ENCODE assay signal across 25 cellular contexts in genomic region chr11:30255637-30256036, GRCh38. TPM values are rescaled to one million over a fixed set of nuclear protein-coding genes. Genes with fewer than 3 reads are reported as not detected.
DNase-seq lines count a peak whose midpoint lies in the region; ATAC-seq, FAIRE-seq and TF ChIP-seq lines count a peak whose summit lies in the region.
"Had no signal": no experiment of that assay in that cellular context is flagged by ENCODE, and none has a peak within 500 bp of the region (broad histone marks: within the 10 kb centered on the region; RNA-seq: fewer than 3 reads in every experiment).

No MANE protein-coding gene starts in this region.

- H3K27ac ChIP-seq in A549 (no peak overlapping the region), SK-N-SH (ENCODE audit: low read depth in 2 of 2, low read length in 1 of 2) (peak overlapping the region in 1 of 2 experiments; percentile 67; a peak in 2 of 4 replicates)

- no peaks in the 10 kb centered on the region for H3K27me3 Mint-ChIP-seq in chondrocyte (ENCODE audit: low read depth)
- no peaks in the 10 kb centered on the region for H3K27me3 Mint-ChIP-seq in activated CD4-positive, alpha-beta memory T cell treated with anti-CD3 and anti-CD28 coated beads for 36 hours
- H3K27me3 Mint-ChIP-seq: CD8-positive, alpha-beta memory T cell; T-cell had no signal

- no peaks in the 10 kb centered on the region for H3K9me3 Mint-ChIP-seq in chondrocyte (ENCODE audit: low read depth)
- no peaks in the 10 kb centered on the region for H3K9me3 Mint-ChIP-seq in activated CD4-positive, alpha-beta memory T cell treated with anti-CD3 and anti-CD28 coated beads for 36 hours
- H3K9me3 Mint-ChIP-seq: H9, T-cell had no signal

- H2AFZ ChIP-seq in SK-N-SH (ENCODE audit: low read depth), result peak overlapping the region; percentile 98

- no peak overlapping the region for H3K4me3 ChIP-seq in A549
- peak overlapping the region; percentile 15 to 48; a peak in 3 of 4 replicates for H3K4me3 ChIP-seq in SK-N-SH (ENCODE audit: low read depth in 2 of 2, low read length in 1 of 2)

- H3K9me3 ChIP-seq in A549 (no peaks in the 10 kb centered on the region), SK-N-SH (no peaks in the 10 kb centered on the region)

- no peaks in the 10 kb centered on the region for H3K79me2 ChIP-seq in SK-N-SH (ENCODE audit: insufficient read depth)

- TF ChIP-seq EP300 in A549 (IDR thresholded peaks at IDR 0.05), result no peak
- no peak for TF ChIP-seq EP300 in SK-N-SH (IDR thresholded peaks at IDR 0.05; ENCODE audit: borderline replicate concordance in 1 of 2, low read depth in 1 of 2, low read length in 1 of 2)

- H3F3A ChIP-seq in SK-N-SH (replicated peaks; ENCODE audit: insufficient read depth), result peaks cover 22% of the 10 kb centered on the region

- no peaks in the 10 kb centered on the region for H3K9me2 ChIP-seq in SK-N-SH

- no peak overlapping the region for H3K4me3 Mint-ChIP-seq in chondrocyte (ENCODE audit: unreplicated experiment)
- H3K4me3 Mint-ChIP-seq in activated CD4-positive, alpha-beta memory T cell treated with anti-CD3 and anti-CD28 coated beads for 36 hours, result no peak overlapping the region
- H3K4me3 Mint-ChIP-seq: H9, T-cell had no signal

- no peaks in the 10 kb centered on the region for H4K20me1 ChIP-seq in SK-N-SH (ENCODE audit: insufficient read depth)

- POLR2A ChIA-PET in A549 (lab: Yijun Ruan, JAX) (no interaction called here), SK-N-SH (lab: Yijun Ruan, JAX) (no interaction called here)
- POLR2A ChIA-PET in activated CD4-positive, alpha-beta memory T cell treated with anti-CD3 and anti-CD28 coated beads for 36 hours (lab: Charles Lee), result no interaction called here

- no peaks in the 10 kb centered on the region for H3K36me3 ChIP-seq in SK-N-SH (replicated peaks in 1 of 2; ENCODE audit: control insufficient read depth in 1 of 2, insufficient read depth in 2 of 2, low read length in 1 of 2)

- no peak for TF ChIP-seq POLR2A in A549 (IDR thresholded peaks at IDR 0.05; ENCODE audit: low read length)

- H3K27ac Mint-ChIP-seq in chondrocyte (ENCODE audit: unreplicated experiment), result peak overlapping the region; percentile 37
- H3K27ac Mint-ChIP-seq in activated CD4-positive, alpha-beta memory T cell treated with anti-CD3 and anti-CD28 coated beads for 36 hours, result no peak overlapping the region
- H3K27ac Mint-ChIP-seq: CD8-positive, alpha-beta memory T cell; H9; T-cell had no signal

- H3K4me1 Mint-ChIP-seq in chondrocyte (ENCODE audit: low read depth), result peaks cover 22% of the 10 kb centered on the region
- peaks cover 3% of the 10 kb centered on the region for H3K4me1 Mint-ChIP-seq in activated CD4-positive, alpha-beta memory T cell treated with anti-CD3 and anti-CD28 coated beads for 36 hours (ENCODE audit: low read depth)
- H3K4me1 Mint-ChIP-seq: H9 had no signal

- H3K27me3 ChIP-seq in SK-N-SH (ENCODE audit: insufficient read depth), result no peaks in the 10 kb centered on the region

- CTCF ChIA-PET in A549 (lab: Yijun Ruan, JAX) (no interaction called here), SK-N-SH (lab: Yijun Ruan, JAX) (no interaction called here)
- CTCF ChIA-PET in activated CD4-positive, alpha-beta memory T cell treated with anti-CD3 and anti-CD28 coated beads for 36 hours (lab: Charles Lee), result no interaction called here

- no peak for ATAC-seq in A549
- ATAC-seq in HG02798 (IDR thresholded peaks at IDR 0.05; ENCODE audit: poor library complexity, unreplicated experiment), result peak; percentile 48
- ATAC-seq in HG03139 (IDR thresholded peaks at IDR 0.05; ENCODE audit: unreplicated experiment), result no peak
- no peak for ATAC-seq in GM21423 (IDR thresholded peaks at IDR 0.05; ENCODE audit: unreplicated experiment)
- ATAC-seq: T-cell had no signal

- WGBS in A549 (ENCODE audit: missing lambda C conversion rate), result 30% methylated on average over 5 of the region's 5 CpGs
- WGBS in SK-N-SH (ENCODE audit: low lambda C conversion rate), result 17% methylated on average over 5 of the region's 5 CpGs

- TF ChIP-seq CTCF in A549 (IDR thresholded peaks at IDR 0.05), result no peak
- no peak for TF ChIP-seq CTCF in SK-N-SH (IDR thresholded peaks at IDR 0.05)
- TF ChIP-seq CTCF in chondrocyte (IDR thresholded peaks at IDR 0.05), result no peak

- DNase-seq in A549 (ENCODE audit: low read depth in 1 of 2, low spot score in 1 of 2) (no peak), SK-N-SH (no peak), chondrocyte (ENCODE audit: low spot score) (no peak), NCI-H2196 (lab: John Stamatoyannopoulos, UW; ENCODE audit: unreplicated experiment) (no peak)
- DNase-seq in activated CD4-positive, alpha-beta memory T cell treated with anti-CD3 and anti-CD28 coated beads for 36 hours, result no peak
- DNase-seq: C1 segment of cervical spinal cord; CD8-positive, alpha-beta memory T cell; DMS79; H9; KG1; NCI-H1092 treated with DMSO at 0.1 percent for 48 hours; NCI-H2081; NCI-H2171 treated with DMSO at 0.1 percent for 48 hours; NCI-H446 treated with DMSO at 0.1 percent for 48 hours; NCI-H69; NK-92 treated with Interleukin-12 subunit alpha and Interleukin-12 subunit beta, amount 100 ng/mL, for 24 hours; Right ventricle myocardium superior; T-cell had no signal

- no peaks in the 10 kb centered on the region for H3K36me3 Mint-ChIP-seq in chondrocyte (ENCODE audit: low read depth)
- no peaks in the 10 kb centered on the region for H3K36me3 Mint-ChIP-seq in activated CD4-positive, alpha-beta memory T cell treated with anti-CD3 and anti-CD28 coated beads for 36 hours
- H3K36me3 Mint-ChIP-seq: CD8-positive, alpha-beta memory T cell; T-cell had no signal

- H3K4me1 ChIP-seq in A549 (0 out of 3 replicates have a peak, but pooled peaks cover 6% of the 10 kb centered on the region), SK-N-SH (ENCODE audit: control insufficient read depth in 1 of 2, insufficient read depth in 2 of 2, low read depth in 1 of 2, low read length in 1 of 2) (peaks cover 0 to 7% of the 10 kb centered on the region in 2 experiments; a peak in 2 of 4 replicates)

- H3K4me2 ChIP-seq in A549 (peak overlapping the region; percentile 38; the same call in 2 of the 3 replicates), SK-N-SH (peak overlapping the region; percentile 76)

- peak overlapping the region; percentile 52; the same call in 1 of the 2 replicates for H3K9ac ChIP-seq in SK-N-SH

- FAIRE-seq in A549 (lab: Jason Lieb, UNC), result no peak

- intact Hi-C loops in activated CD4-positive, alpha-beta memory T cell treated with anti-CD3 and anti-CD28 coated beads for 36 hours (cut with micrococcal nuclease), result no loop called here

- TF ChIP-seq RAD21 in A549 (conservative IDR thresholded peaks at IDR 0.05 in 1 of 2, IDR thresholded peaks at IDR 0.05 in 1 of 2), result no peak
- no peak for TF ChIP-seq RAD21 in SK-N-SH (IDR thresholded peaks at IDR 0.05; ENCODE audit: low read length)

TF ChIP-seq in A549, 52 proteins besides CTCF, POLR2A, EP300 and RAD21 (continues in another document):
- no peak for TF ChIP-seq RNF2 (IDR thresholded peaks at IDR 0.05; ENCODE audit: borderline replicate concordance, low read depth)
- TF ChIP-seq HMGXB4 (CRISPR knock-in tag; IDR thresholded peaks at IDR 0.05; ENCODE audit: borderline replicate concordance), result no peak
- TF ChIP-seq CBX2 (IDR thresholded peaks at IDR 0.05; ENCODE audit: borderline replicate concordance, low read depth), result no peak
- no peak for TF ChIP-seq EHF (CRISPR knock-in tag; IDR thresholded peaks at IDR 0.05)

TF ChIP-seq in SK-N-SH, 30 proteins besides CTCF, POLR2A, EP300 and RAD21:
- TF ChIP-seq USF1 (IDR thresholded peaks at IDR 0.05; ENCODE audit: borderline replicate concordance, low read depth) (no peak), SMC3 (IDR thresholded peaks at IDR 0.05; ENCODE audit: low read depth, low read length) (no peak), CHD2 (IDR thresholded peaks at IDR 0.05; ENCODE audit: low read length, partially characterized antibody) (no peak), POLR2AphosphoS5 (IDR thresholded peaks at IDR 0.05; ENCODE audit: low read depth, low read length) (no peak), MXI1 (IDR thresholded peaks at IDR 0.05; ENCODE audit: low read depth, low read length) (no peak), RFX5 (IDR thresholded peaks at IDR 0.05; ENCODE audit: low read length) (no peak), TCF12 (IDR thresholded peaks at IDR 0.05) (no peak), TAF1 (IDR thresholded peaks at IDR 0.05; ENCODE audit: borderline replicate concordance, low read depth, low read length) (no peak), JUND (IDR thresholded peaks at IDR 0.05) (no peak), SIN3A (IDR thresholded peaks at IDR 0.05; ENCODE audit: borderline replicate concordance, low read depth, low read length) (no peak), PBX3 (IDR thresholded peaks at IDR 0.05) (no peak), FOXM1 (IDR thresholded peaks at IDR 0.05; ENCODE audit: low read depth) (no peak), NFIC (IDR thresholded peaks at IDR 0.05; ENCODE audit: borderline replicate concordance) (no peak), EZH2phosphoT487 (IDR thresholded peaks at IDR 0.05; ENCODE audit: borderline replicate concordance, low read depth) (no peak)

RNA-seq across cellular contexts. Expression of gene FSHB, which starts 24.8 kb away (rescaled TPM):
- polyA plus RNA-seq in A549 (2011; rRNA removed), result not detected in 2 replicates
- not detected in 2 replicates for polyA plus RNA-seq in A549 (2012; cell fraction: cytosol; rRNA removed)
- polyA plus RNA-seq in A549 (2012; cell fraction: nucleus; rRNA removed), result not detected in 2 replicates
- not detected in 3 replicates for polyA plus RNA-seq in A549 (2017; fragmentation: RNase III; extraction: RNeasy Plus Mini Kit Qiagen cat#74134 plus additional on column Dnase treatment)
- polyA minus RNA-seq in A549 (2011; rRNA and poly(A)+ RNA removed), result not detected in 2 replicates
- not detected in 2 replicates for polyA plus RNA-seq in SK-N-SH (2012; rRNA removed)
- not detected in 2 replicates for polyA plus RNA-seq in SK-N-SH (2012; cell fraction: cytosol; rRNA removed)
- polyA plus RNA-seq in SK-N-SH (2012; cell fraction: nucleus; rRNA removed), result not detected in 2 replicates
- not detected in 3 replicates for total RNA-seq in chondrocyte
- total RNA-seq in activated CD4-positive, alpha-beta memory T cell treated with anti-CD3 and anti-CD28 coated beads for 36 hours, result not detected
- total RNA-seq: A673; CD8-positive, alpha-beta memory T cell; H9; HT-29; M059J; OCI-LY7; Right ventricle myocardium superior; T-cell had no signal
- polyA plus RNA-seq: CD8-positive, alpha-beta memory T cell had no signal
